8 cellular contexts compared by ENCODE assay signal in genomic region chr4:143558823-143559756, GRCh38. TPM values are rescaled to one million over a fixed set of nuclear protein-coding genes. Genes with fewer than 3 reads are reported as not detected.
DNase-seq lines count a peak whose midpoint lies in the region; ATAC-seq and TF ChIP-seq lines count a peak whose summit lies in the region.

No MANE protein-coding gene starts in this region.

- no peaks in the 10 kb centered on the region for H3K4me1 Mint-ChIP-seq in Caco-2 (ENCODE audit: low read depth, unreplicated experiment)

- 5% methylated on average over 33 to 42 of the region's 57 CpGs for WGBS in tibial nerve, 2 donors

- H3K27me3 ChIP-seq in Caco-2 (replicated peaks; ENCODE audit: control insufficient read depth, insufficient read depth, low read length) (no peaks in the 10 kb centered on the region), parathyroid adenoma (ENCODE audit: control insufficient read depth, insufficient read depth, low read length) (no peaks in the 10 kb centered on the region), tibial nerve (no peaks in the 10 kb centered on the region)

- peak overlapping the region; percentile 81 for H3K4me3 Mint-ChIP-seq in Caco-2 (ENCODE audit: unreplicated experiment)

- H3K36me3 ChIP-seq in Caco-2 (ENCODE audit: control insufficient read depth, insufficient read depth, low read length) (no peaks in the 10 kb centered on the region), parathyroid adenoma (ENCODE audit: control insufficient read depth, insufficient read depth, low read length) (no peaks in the 10 kb centered on the region), tibial nerve (peaks cover 0 to 19% (median 0%) of the 10 kb centered on the region in 3 donors)

- TF ChIP-seq EP300 in tibial nerve (IDR thresholded peaks at IDR 0.05): peak in 1 of 2 donors; percentile 28

- H3K4me2 ChIP-seq in parathyroid adenoma (ENCODE audit: low read length): peak overlapping the region; percentile 60

- no peaks in the 10 kb centered on the region for H3K79me2 ChIP-seq in parathyroid adenoma

- H3K9ac ChIP-seq in parathyroid adenoma: no peak overlapping the region

- H3K9me3 ChIP-seq in Caco-2 (no peaks in the 10 kb centered on the region), parathyroid adenoma (ENCODE audit: control insufficient read depth, low read length) (no peaks in the 10 kb centered on the region), tibial nerve (no peaks in the 10 kb centered on the region)

- TF ChIP-seq CTCF in Caco-2 (IDR thresholded peaks at IDR 0.05; ENCODE audit: insufficient read depth in 1 of 2, low read depth in 1 of 2, low read length in 1 of 2, severe bottlenecking in 1 of 2, unreplicated experiment in 1 of 2) (peak; percentile 60 to 94), parathyroid adenoma (IDR thresholded peaks at IDR 0.05) (peak; percentile 46), tibial nerve (IDR thresholded peaks at IDR 0.05) (peak; percentile 24 to 40 (median 32))

- CTCF ChIA-PET in Caco-2 (lab: Charles Lee): interaction anchor here (0.5 to 1.9 kb wide), 15 partner anchors 9 to 457 kb away, joined by 3 to 19 read pairs (median 3); no protein-coding TSS in a partner anchor

- no TSS peak for BruUV-seq in Caco-2 (replicated peaks; lab: Mats Ljungman, UMichigan)

- no peaks in the 10 kb centered on the region for H3K27me3 Mint-ChIP-seq in Caco-2 (ENCODE audit: insufficient read depth, unreplicated experiment)

- no peak overlapping the region for H3K27ac ChIP-seq in parathyroid adenoma
- peak overlapping the region in 3 of 4 donors; percentile 33 to 61 (median 55) for H3K27ac ChIP-seq in tibial nerve

- no peak for TF ChIP-seq POLR2A in tibial nerve (IDR thresholded peaks at IDR 0.05)

- H3K9me3 Mint-ChIP-seq in Caco-2 (ENCODE audit: unreplicated experiment): no peaks in the 10 kb centered on the region
- H3K9me3 Mint-ChIP-seq in activated naive CD4-positive, alpha-beta T cell treated with anti-CD3 and anti-CD28 coated beads, Interleukin-2, amount 50 U/mL, for 72 hours: peaks cover 0 to 5% of the 10 kb centered on the region in 2 donors

- H3K4me1 ChIP-seq in Caco-2: no peaks in the 10 kb centered on the region
- H3K4me1 ChIP-seq in parathyroid adenoma: no peaks in the 10 kb centered on the region
- H3K4me1 ChIP-seq in tibial nerve: peaks cover 0 to 15% (median 2%) of the 10 kb centered on the region in 4 donors

- POLR2A ChIA-PET in Caco-2 (lab: Charles Lee): no interaction called here

- peak; percentile 81 for ATAC-seq in GM19467 (IDR thresholded peaks at IDR 0.05; ENCODE audit: unreplicated experiment)
- ATAC-seq in activated naive CD4-positive, alpha-beta T cell treated with anti-CD3 and anti-CD28 coated beads, Interleukin-2, amount 50 U/mL, for 72 hours: peak; percentile 84 to 87
- peak; percentile 95 for ATAC-seq in Right ventricle myocardium superior (ENCODE audit: poor library complexity)

- DNase-seq in Caco-2 (peak; percentile 91 to 92), HUDEP-2 (lab: John Stamatoyannopoulos, UW; ENCODE audit: unreplicated experiment in 76 of 76) (peak in 68 of 76 experiments; percentile 2 to 75 (median 40)), SHP77 treated with DMSO at 0.1 percent for 48 hours (lab: John Stamatoyannopoulos, UW) (peak; percentile 19), Right ventricle myocardium superior (peak; percentile 77), tibial nerve (ENCODE audit: low spot score in 2 of 2) (peak; percentile 20 to 36)
- DNase-seq in activated naive CD4-positive, alpha-beta T cell treated with anti-CD3 and anti-CD28 coated beads, Interleukin-2, amount 50 U/mL, for 72 hours (ENCODE audit: low spot score in 2 of 2): peak; percentile 59 to 60

- peaks cover 14% of the 10 kb centered on the region for H3K36me3 Mint-ChIP-seq in Caco-2 (ENCODE audit: insufficient read depth, unreplicated experiment)
- peaks cover 7 to 20% of the 10 kb centered on the region in 2 donors for H3K36me3 Mint-ChIP-seq in activated naive CD4-positive, alpha-beta T cell treated with anti-CD3 and anti-CD28 coated beads, Interleukin-2, amount 50 U/mL, for 72 hours

- intact Hi-C loops in Caco-2 (cut with micrococcal nuclease; ENCODE audit: unreplicated experiment): loop anchor here (1.0 to 5.0 kb wide), 6 partner anchors 22 to 584 kb away; partner anchors contain the start of genes FREM3 and SMARCA5
- intact Hi-C loops in Right ventricle myocardium superior (cut with DNase I): no loop called here

- peak overlapping the region; percentile 90 for H3K27ac Mint-ChIP-seq in Caco-2 (ENCODE audit: unreplicated experiment)
- peak overlapping the region; percentile 91 for H3K27ac Mint-ChIP-seq in activated naive CD4-positive, alpha-beta T cell treated with anti-CD3 and anti-CD28 coated beads, Interleukin-2, amount 50 U/mL, for 72 hours

- peak overlapping the region; percentile 39 for H3K4me3 ChIP-seq in Caco-2 (ENCODE audit: low read depth, low read length)
- H3K4me3 ChIP-seq in parathyroid adenoma (ENCODE audit: low read depth, low read length): peak overlapping the region; percentile 52
- peak overlapping the region; percentile 37 to 73 (median 65) for H3K4me3 ChIP-seq in tibial nerve

- H2AFZ ChIP-seq in parathyroid adenoma: peak overlapping the region; percentile 86

RNA-seq across cellular contexts. Expression of gene SMARCA5, which starts 45.6 kb away (rescaled TPM):
- 64.5 and 64.8 TPM in 2 replicates for total RNA-seq in Caco-2 (2022)
- total RNA-seq in activated naive CD4-positive, alpha-beta T cell treated with anti-CD3 and anti-CD28 coated beads, Interleukin-2, amount 50 U/mL, for 72 hours: 10 to 100 TPM; 42.8 to 54.1 TPM
- 27.9 TPM for total RNA-seq in Right ventricle myocardium superior
- total RNA-seq in tibial nerve: 10 to 100 TPM; 31.8 to 43.1 (median 35.0) TPM

Comparison
In these comparisons a context has a peak if more than half of its experiments do, and no peak if none do; other contexts are left out.
1. DNase-seq: peak in every context shown above with its lines; median percentile 92 in Caco-2; 77 in Right ventricle myocardium superior; 60 in activated naive CD4-positive, alpha-beta T cell treated with anti-CD3 and anti-CD28 coated beads, Interleukin-2, amount 50 U/mL, for 72 hours; 40 in HUDEP-2; 28 in tibial nerve; 19 in SHP77 treated with DMSO at 0.1 percent for 48 hours.